11 cellular contexts compared by ENCODE assay signal in the genomic region with DNA sequence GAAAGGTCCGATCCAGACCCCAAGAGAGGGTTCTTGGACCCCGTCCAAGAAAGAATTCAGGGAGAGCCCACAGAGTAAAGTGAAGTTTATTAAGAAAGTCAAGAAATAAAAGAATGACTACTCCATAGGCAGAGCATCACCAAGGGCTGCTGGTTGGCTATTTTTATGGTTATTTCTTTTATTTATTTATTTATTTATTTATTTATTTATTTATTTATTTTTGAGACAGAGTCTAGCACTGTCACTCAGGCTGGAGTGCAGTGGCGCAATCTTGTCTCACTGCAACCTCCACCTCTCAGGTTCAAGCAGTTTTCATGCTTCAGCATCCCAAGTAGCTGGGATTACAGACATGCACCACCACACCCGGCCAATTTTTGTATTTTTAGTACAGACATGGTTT. TPM values are rescaled to one million over a fixed set of nuclear protein-coding genes. Genes with fewer than 3 reads are reported as not detected.
"Had no signal": no experiment of that assay in that cellular context is flagged by ENCODE, and none has a peak within 500 bp of the region (broad histone marks: within the 10 kb centered on the region; RNA-seq: fewer than 3 reads in every experiment).

No MANE protein-coding gene starts in this region.

RNA-seq across cellular contexts. Expression of a gene that starts 9.7 kb away (rescaled TPM):
- total RNA-seq: activated B cell treated with CpG ODN at 0.5 μM for 24 hours had no signal

RNA-seq across cellular contexts. Expression of a gene that starts 31.4 kb away (rescaled TPM):
- total RNA-seq: activated CD4-positive, alpha-beta memory T cell treated with anti-CD3 and anti-CD28 coated beads for 36 hours; activated CD4-positive, alpha-beta memory T cell treated with anti-CD3 and anti-CD28 coated beads, Interleukin-2, amount 10 ng/mL, durations not matched to agents 7 days and 5 days; activated CD4-positive, alpha-beta T cell treated with anti-CD3 and anti-CD28 coated beads for 36 hours; activated CD4-positive, alpha-beta T cell treated with anti-CD3 and anti-CD28 coated beads, Interleukin-2, amount 10 ng/mL, durations not matched to agents 24 days and 14 days; activated CD8-positive, alpha-beta memory T cell treated with anti-CD3 and anti-CD28 coated beads for 36 hours; activated CD8-positive, alpha-beta T cell treated with anti-CD3 and anti-CD28 coated beads for 36 hours; T-cell; T-helper 1 cell treated with Interleukin-12 subunit alpha and Interleukin-12 subunit beta and Interleukin-4 antibody, amounts not matched to agents 30 ng/mL and 1 ng/mL, for 36 hours; T-helper 17 cell; T-helper 2 cell treated with Interferon-gamma antibody and Interleukin-4, amounts not matched to agents 100 ng/mL and 5 ng/mL, for 36 hours had no signal
